Comparison of ENCODE assay signal across 23 cellular contexts in genomic region chr3:100102757-100103156, GRCh38. TPM values are rescaled to one million over a fixed set of nuclear protein-coding genes. Genes with fewer than 3 reads are reported as not detected.
A peak's percentile ranks its signal among the peaks of the same experiment; 100 is the strongest.
DNase-seq lines count a peak whose midpoint lies in the region; ATAC-seq, FAIRE-seq and TF ChIP-seq lines count a peak whose summit lies in the region.
"Had no signal": no experiment of that assay in that cellular context is flagged by ENCODE, and none has a peak within 500 bp of the region (broad histone marks: within the 10 kb centered on the region; RNA-seq: fewer than 3 reads in every experiment).

No MANE protein-coding gene starts in this region.

- TF ChIP-seq EP300 in HepG2 (IDR thresholded peaks at IDR 0.05; ENCODE audit: low read depth in 2 of 2, low read length in 2 of 2) (no peak), HepG2 (CRISPR knock-in tag; IDR thresholded peaks at IDR 0.05; ENCODE audit: borderline replicate concordance) (no peak)

- H3K27me3 ChIP-seq in right lobe of liver (no peaks in the 10 kb centered on the region), HepG2 (ENCODE audit: control insufficient read depth in 1 of 2, insufficient read depth in 2 of 2, low read length in 2 of 2) (no peaks in the 10 kb centered on the region), tibial artery (no peaks in the 10 kb centered on the region)
- H3K27me3 ChIP-seq: SJSA1 had no signal

- peak overlapping the region; percentile 21 for H3K27ac Mint-ChIP-seq in activated CD8-positive, alpha-beta T cell treated with anti-CD3 and anti-CD28 coated beads for 36 hours
- H3K27ac Mint-ChIP-seq: CD4-positive, alpha-beta T cell; naive thymus-derived CD4-positive, alpha-beta T cell had no signal

- CTCF ChIA-PET in HepG2 (lab: Yijun Ruan, JAX; ENCODE audit: low intra/inter-chr PET ratio, low total read pairs): no interaction called here
- CTCF ChIA-PET in activated CD8-positive, alpha-beta T cell treated with anti-CD3 and anti-CD28 coated beads for 36 hours (lab: Charles Lee): interaction anchor here (1.2 kb wide), 2 partner anchors 29 to 151 kb away, joined by 3 to 4 read pairs; no protein-coding TSS in a partner anchor

- H3K4me3 Mint-ChIP-seq in activated CD8-positive, alpha-beta T cell treated with anti-CD3 and anti-CD28 coated beads for 36 hours: no peak overlapping the region
- H3K4me3 Mint-ChIP-seq: CD4-positive, alpha-beta T cell; central memory CD8-positive, alpha-beta T cell; naive thymus-derived CD4-positive, alpha-beta T cell had no signal

- H3K27me3 Mint-ChIP-seq in activated CD8-positive, alpha-beta T cell treated with anti-CD3 and anti-CD28 coated beads for 36 hours: no peaks in the 10 kb centered on the region
- H3K27me3 Mint-ChIP-seq: CD4-positive, alpha-beta T cell; central memory CD8-positive, alpha-beta T cell; IgD-negative memory B cell; naive thymus-derived CD4-positive, alpha-beta T cell had no signal

- peaks cover 33% of the 10 kb centered on the region for H3K36me3 Mint-ChIP-seq in activated CD8-positive, alpha-beta T cell treated with anti-CD3 and anti-CD28 coated beads for 36 hours (ENCODE audit: low read depth)

- POLR2A ChIA-PET in HepG2 (lab: Yijun Ruan, JAX): no interaction called here
- POLR2A ChIA-PET in activated CD8-positive, alpha-beta T cell treated with anti-CD3 and anti-CD28 coated beads for 36 hours (lab: Charles Lee): no interaction called here

- H4K20me1 ChIP-seq in HepG2 (ENCODE audit: insufficient read depth, low read length): no peaks in the 10 kb centered on the region

- no peak overlapping the region for H3K9ac ChIP-seq in HepG2 (ENCODE audit: insufficient read depth, low read depth, low read length)

- H3K9me3 ChIP-seq in right lobe of liver (no peaks in the 10 kb centered on the region), HepG2 (ENCODE audit: low read length) (no peaks in the 10 kb centered on the region), tibial artery (no peaks in the 10 kb centered on the region)
- H3K9me3 ChIP-seq: SJSA1 had no signal

- no peak overlapping the region for H2AFZ ChIP-seq in HepG2 (ENCODE audit: low read length)

- H3K9me3 Mint-ChIP-seq in activated CD8-positive, alpha-beta T cell treated with anti-CD3 and anti-CD28 coated beads for 36 hours: peaks cover 2% of the 10 kb centered on the region

- H3K36me3 ChIP-seq in right lobe of liver: no peaks in the 10 kb centered on the region
- no peaks in the 10 kb centered on the region for H3K36me3 ChIP-seq in HepG2 (replicated peaks in 1 of 2; ENCODE audit: control insufficient read depth in 1 of 2, insufficient read depth in 2 of 2, low read length in 2 of 2)
- no peaks in the 10 kb centered on the region for H3K36me3 ChIP-seq in tibial artery
- H3K36me3 ChIP-seq: SJSA1 had no signal

- no peak for TF ChIP-seq RAD21 in HepG2 (CRISPR knock-in tag; IDR thresholded peaks at IDR 0.05)

- H3K4me3 ChIP-seq in right lobe of liver (no peak overlapping the region), HepG2 (replicated peaks in 1 of 3; ENCODE audit: insufficient read depth in 1 of 3, low read depth in 2 of 3, low read length in 3 of 3) (no peak overlapping the region), tibial artery (no peak overlapping the region)
- H3K4me3 ChIP-seq: SJSA1 had no signal

- H3K4me1 Mint-ChIP-seq in activated CD8-positive, alpha-beta T cell treated with anti-CD3 and anti-CD28 coated beads for 36 hours (ENCODE audit: low read depth): peaks cover 33% of the 10 kb centered on the region
- H3K4me1 Mint-ChIP-seq: central memory CD8-positive, alpha-beta T cell had no signal

- no peak for TF ChIP-seq CTCF in right lobe of liver (IDR thresholded peaks at IDR 0.05)
- TF ChIP-seq CTCF in HepG2 (CRISPR knock-in tag; IDR thresholded peaks at IDR 0.05): no peak
- TF ChIP-seq CTCF in activated CD8-positive, alpha-beta T cell treated with anti-CD3 and anti-CD28 coated beads for 36 hours (IDR thresholded peaks at IDR 0.05): no peak
- no peak for TF ChIP-seq CTCF in tibial artery (IDR thresholded peaks at IDR 0.05)

- no peak for TF ChIP-seq POLR2A in right lobe of liver (IDR thresholded peaks at IDR 0.05)
- TF ChIP-seq POLR2A in HepG2 (IDR thresholded peaks at IDR 0.05; ENCODE audit: insufficient read depth in 1 of 2, low read depth in 2 of 2, low read length in 2 of 2): no peak

- peaks cover 0 to 37% (median 14%) of the 10 kb centered on the region in 4 donors for H3K4me1 ChIP-seq in right lobe of liver
- H3K4me1 ChIP-seq in HepG2 (ENCODE audit: insufficient read depth, low read length): peaks cover 86% of the 10 kb centered on the region
- peaks cover 0 to 83% (median 51%) of the 10 kb centered on the region in 4 donors for H3K4me1 ChIP-seq in tibial artery

- intact Hi-C loops in right lobe of liver (cut with DNase I): no loop called here
- intact Hi-C loops in HepG2 (cut with micrococcal nuclease; ENCODE audit: unreplicated experiment): no loop called here
- intact Hi-C loops in activated CD8-positive, alpha-beta T cell treated with anti-CD3 and anti-CD28 coated beads for 36 hours (cut with micrococcal nuclease): no loop called here
- intact Hi-C loops in left ventricle myocardium superior (cut with micrococcal nuclease): no loop called here
- intact Hi-C loops in tibial artery (cut with DNase I; ENCODE audit: low total_unique reads): loop anchor here (10.0 kb wide), 1 partner anchor 52 kb away; no protein-coding TSS in a partner anchor

- no peak for FAIRE-seq in HepG2 (lab: Jason Lieb, UNC)
- no peak for FAIRE-seq in urothelium cell line (lab: Jason Lieb, UNC)
- FAIRE-seq: endothelial cell of umbilical vein had no signal

- ATAC-seq in right lobe of liver (no peak), HepG2 (no peak), left ventricle myocardium superior (peak; percentile 76), HG02798 (IDR thresholded peaks at IDR 0.05; ENCODE audit: poor library complexity, unreplicated experiment) (no peak), HG03460 (IDR thresholded peaks at IDR 0.05; ENCODE audit: unreplicated experiment) (no peak)
- ATAC-seq in activated CD8-positive, alpha-beta T cell treated with anti-CD3 and anti-CD28 coated beads for 36 hours: no peak
- ATAC-seq: HCT116; left colon; naive thymus-derived CD4-positive, alpha-beta T cell; Panc1 had no signal

- H3K79me2 ChIP-seq in HepG2 (ENCODE audit: insufficient read depth, low read length): no peaks in the 10 kb centered on the region

- BruUV-seq in HepG2 (replicated peaks; lab: Mats Ljungman, UMichigan): no TSS peak

- H3K27ac ChIP-seq in right lobe of liver (peak overlapping the region in 2 of 3 donors; percentile 72 to 80), HepG2 (ENCODE audit: extremely low read length, insufficient read depth, low read length) (no peak overlapping the region), tibial artery (peak overlapping the region; percentile 61 to 64)
- H3K27ac ChIP-seq: SJSA1 had no signal

- 86% methylated on average over 1 of the region's 1 CpG for WGBS in right lobe of liver (ENCODE audit: insufficient coverage, low coverage, low lambda C conversion rate, missing lambda C conversion rate)
- 100% methylated on average over 1 of the region's 1 CpG for WGBS in HepG2 (ENCODE audit: low lambda C conversion rate)

- DNase-seq in right lobe of liver: no peak
- DNase-seq in HepG2 (ENCODE audit: low spot score): no peak
- DNase-seq in activated CD8-positive, alpha-beta T cell treated with anti-CD3 and anti-CD28 coated beads for 36 hours: no peak
- DNase-seq in left ventricle myocardium superior: no peak
- DNase-seq in tibial artery: no peak
- DNase-seq in urothelium cell line (ENCODE audit: low spot score): no peak
- DNase-seq: activated naive CD4-positive, alpha-beta T cell treated with Interleukin-2 at 50 U/mL for 16 hours; activated T-cell treated with anti-CD3 and anti-CD28 coated beads, Interleukin-2, amount 50 U/mL, for 48 hours; CD4-positive, alpha-beta T cell; left colon; naive thymus-derived CD4-positive, alpha-beta T cell; NCI-H1436; NCI-H2107; stimulated activated CD4-positive, alpha-beta T cell treated with anti-CD3 and anti-CD28 coated beads, Interleukin-4, amount 100 ng/mL, for 1 hour; stimulated activated naive CD4-positive, alpha-beta T cell had no signal

- in situ Hi-C loops in HepG2 (cut with HindIII; ENCODE audit: extremely low pct_ligation_motif_present, low pct_unique_long_range_greater_than_20kb): no loop called here

- no peak overlapping the region for H3K4me2 ChIP-seq in HepG2 (ENCODE audit: low read depth, low read length)

RNA-seq across cellular contexts. Expression of gene FILIP1L, which starts 11.5 kb away (rescaled TPM):
- total RNA-seq in right lobe of liver: 10 to 100 TPM in 1 of 6 experiments, 1 to 10 TPM in 4, under 1 TPM in 1; 0.97 to 10.8 (median 3.6) TPM
- 8.1 and 10.2 TPM in 2 replicates for total RNA-seq in HepG2 (2016; rRNA removed; fragmentation: Illumina TruSeq; extraction: Trizol)
- total RNA-seq in HepG2 (2016; cell fraction: cytosol; rRNA removed; fragmentation: Illumina TruSeq; extraction: Trizol; ENCODE audit: low read depth): 1.0 and 1.1 TPM in 2 replicates
- total RNA-seq in HepG2 (2016; cell fraction: insoluble cytoplasmic fraction; rRNA removed; fragmentation: Illumina TruSeq; extraction: Trizol): 7.7 and 10.2 TPM in 2 replicates
- total RNA-seq in HepG2 (2016; cell fraction: membrane; rRNA removed; fragmentation: Illumina TruSeq; extraction: Trizol): 2.4 and 3.3 TPM in 2 replicates
- total RNA-seq in HepG2 (2016; cell fraction: nucleus; rRNA removed; fragmentation: Illumina TruSeq; extraction: Trizol): 5.5 and 5.9 TPM in 2 replicates
- polyA plus RNA-seq in HepG2 (2011; rRNA removed): 166 and 187 TPM in 2 replicates
- 125 and 126 TPM in 2 replicates for polyA plus RNA-seq in HepG2 (2011; cell fraction: cytosol; rRNA removed)
- 122 and 131 TPM in 2 replicates for polyA plus RNA-seq in HepG2 (2011; cell fraction: nucleus; rRNA removed)
- 68.2 and 110 TPM in 2 replicates for polyA plus RNA-seq in HepG2 (2012)
- 0.85 and 0.89 TPM in 2 replicates for polyA plus RNA-seq in HepG2 (2016; cell fraction: cytosol; fragmentation: Illumina TruSeq; extraction: Trizol; ENCODE audit: low read depth)
- polyA plus RNA-seq in HepG2 (2016; cell fraction: insoluble cytoplasmic fraction; fragmentation: Illumina TruSeq; extraction: Trizol; ENCODE audit: low read depth): 13.3 and 13.4 TPM in 2 replicates
- polyA plus RNA-seq in HepG2 (2016; cell fraction: membrane; fragmentation: Illumina TruSeq; extraction: Trizol; ENCODE audit: low read depth): 1.5 and 2.1 TPM in 2 replicates
- 8.6 and 9.7 TPM in 2 replicates for polyA plus RNA-seq in HepG2 (2016; cell fraction: nucleus; fragmentation: Illumina TruSeq; extraction: Trizol; ENCODE audit: insufficient read depth, low read depth)
- polyA minus RNA-seq in HepG2 (2011; rRNA and poly(A)+ RNA removed; ENCODE audit: low replicate concordance): 0.05 and 92.6 TPM in 2 replicates
- polyA minus RNA-seq in HepG2 (2011; cell fraction: cytosol; rRNA and poly(A)+ RNA removed): 131 and 135 TPM in 2 replicates
- 134 and 197 TPM in 2 replicates for polyA minus RNA-seq in HepG2 (2011; cell fraction: nucleus; rRNA and poly(A)+ RNA removed)
- under 1 TPM; 0.11 to 0.13 TPM for total RNA-seq in activated CD8-positive, alpha-beta T cell treated with anti-CD3 and anti-CD28 coated beads for 36 hours
- total RNA-seq in left ventricle myocardium superior: 28.6 TPM
